In the genomic region with DNA sequence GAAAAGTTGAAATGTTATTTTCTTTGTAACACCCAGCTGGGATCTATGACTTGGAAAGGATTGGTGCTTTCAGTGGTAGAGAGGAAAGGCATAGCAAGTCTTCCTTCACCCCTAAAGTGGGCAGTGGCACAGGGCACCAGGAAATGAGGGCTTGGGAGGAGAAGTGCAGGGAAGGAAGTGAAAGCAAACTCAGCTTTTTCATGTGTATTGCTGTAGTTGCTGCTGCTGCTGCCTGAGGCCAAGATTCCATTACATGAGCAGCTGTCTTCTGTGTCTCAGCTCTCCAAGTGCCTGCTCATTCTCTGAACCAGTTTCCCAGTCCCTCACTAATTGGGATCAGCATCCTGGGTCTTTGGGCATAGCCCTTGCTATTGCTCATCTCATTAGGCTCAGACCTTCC, we compare ENCODE assay signal across 12 cellular contexts. TPM values are rescaled to one million over a fixed set of nuclear protein-coding genes. Genes with fewer than 3 reads are reported as not detected.
DNase-seq lines count a peak whose midpoint lies in the region; ATAC-seq and TF ChIP-seq lines count a peak whose summit lies in the region.
"Had no signal": no experiment of that assay in that cellular context is flagged by ENCODE, and none has a peak within 500 bp of the region (broad histone marks: within the 10 kb centered on the region; RNA-seq: fewer than 3 reads in every experiment).

No MANE protein-coding gene starts in this region.

- no peak for ATAC-seq in activated naive CD4-positive, alpha-beta T cell treated with anti-CD3 and anti-CD28 coated beads, Interleukin-2, amount 50 U/mL, for 72 hours
- ATAC-seq in GM19324 (IDR thresholded peaks at IDR 0.05; ENCODE audit: low FRiP score, unreplicated experiment) (no peak), GM18502 (IDR thresholded peaks at IDR 0.05; ENCODE audit: poor library complexity, unreplicated experiment) (no peak), heart right ventricle (no peak)

- H3K9me3 Mint-ChIP-seq in activated naive CD4-positive, alpha-beta T cell treated with anti-CD3 and anti-CD28 coated beads, Interleukin-2, amount 10 ng/mL, durations not matched to agents 7 days and 5 days, result no peaks in the 10 kb centered on the region
- no peaks in the 10 kb centered on the region for H3K9me3 Mint-ChIP-seq in activated naive CD4-positive, alpha-beta T cell treated with anti-CD3 and anti-CD28 coated beads, Interleukin-2, amount 50 U/mL, for 72 hours
- H3K9me3 Mint-ChIP-seq in type B pancreatic cell, result no peaks in the 10 kb centered on the region

- peak overlapping the region in 2 of 10 donors; percentile 31 to 57 for H3K27ac ChIP-seq in heart right ventricle

- peaks cover 0 to 57% (median 13%) of the 10 kb centered on the region in 9 donors for H3K36me3 ChIP-seq in heart right ventricle

- no peaks in the 10 kb centered on the region for H3K27me3 ChIP-seq in heart right ventricle
- H3K27me3 ChIP-seq: BE2C had no signal

- H3K27me3 Mint-ChIP-seq in activated naive CD4-positive, alpha-beta T cell treated with anti-CD3 and anti-CD28 coated beads, Interleukin-2, amount 10 ng/mL, durations not matched to agents 7 days and 5 days, result peaks cover 7% of the 10 kb centered on the region
- no peaks in the 10 kb centered on the region for H3K27me3 Mint-ChIP-seq in type B pancreatic cell

- H3K9me3 ChIP-seq in heart right ventricle, result no peaks in the 10 kb centered on the region
- H3K9me3 ChIP-seq: BE2C had no signal

- H3K27ac Mint-ChIP-seq in activated naive CD4-positive, alpha-beta T cell treated with anti-CD3 and anti-CD28 coated beads, Interleukin-2, amount 10 ng/mL, durations not matched to agents 7 days and 5 days, result peak overlapping the region; percentile 74
- peak overlapping the region in 1 of 2 donors; percentile 91 for H3K27ac Mint-ChIP-seq in activated naive CD4-positive, alpha-beta T cell treated with anti-CD3 and anti-CD28 coated beads, Interleukin-2, amount 50 U/mL, for 72 hours
- peak overlapping the region; percentile 87 for H3K27ac Mint-ChIP-seq in type B pancreatic cell

- H3K4me3 ChIP-seq in heart right ventricle, result no peak overlapping the region

- H3K4me1 Mint-ChIP-seq in activated naive CD4-positive, alpha-beta T cell treated with anti-CD3 and anti-CD28 coated beads, Interleukin-2, amount 10 ng/mL, durations not matched to agents 7 days and 5 days, result peaks cover 32% of the 10 kb centered on the region
- no peaks in the 10 kb centered on the region for H3K4me1 Mint-ChIP-seq in type B pancreatic cell (ENCODE audit: unreplicated experiment)

- intact Hi-C loops in heart right ventricle (cut with DNase I), result no loop called here

- CTCF ChIA-PET in activated naive CD4-positive, alpha-beta T cell treated with anti-CD3 and anti-CD28 coated beads, Interleukin-2, amount 10 ng/mL, durations not matched to agents 7 days and 5 days (lab: Charles Lee), result no interaction called here

- H3K36me3 Mint-ChIP-seq in activated naive CD4-positive, alpha-beta T cell treated with anti-CD3 and anti-CD28 coated beads, Interleukin-2, amount 10 ng/mL, durations not matched to agents 7 days and 5 days, result peaks cover 22% of the 10 kb centered on the region
- H3K36me3 Mint-ChIP-seq in activated naive CD4-positive, alpha-beta T cell treated with anti-CD3 and anti-CD28 coated beads, Interleukin-2, amount 50 U/mL, for 72 hours, result peaks cover 12 to 15% of the 10 kb centered on the region in 2 donors
- peaks cover 5% of the 10 kb centered on the region for H3K36me3 Mint-ChIP-seq in type B pancreatic cell

- DNase-seq in activated naive CD4-positive, alpha-beta T cell treated with anti-CD3 and anti-CD28 coated beads, Interleukin-2, amount 10 ng/mL, durations not matched to agents 7 days and 5 days, result no peak
- no peak for DNase-seq in activated naive CD4-positive, alpha-beta T cell treated with anti-CD3 and anti-CD28 coated beads, Interleukin-2, amount 50 U/mL, for 72 hours (ENCODE audit: low spot score in 2 of 2)
- peak; percentile 48 for DNase-seq in RPMI7951 (ENCODE audit: low read depth)
- DNase-seq in glomerular visceral epithelial cell (ENCODE audit: extremely low spot score), result peak; percentile 2
- no peak for DNase-seq in type B pancreatic cell (ENCODE audit: extremely low spot score, unreplicated experiment)
- DNase-seq in heart right ventricle, result no peak
- DNase-seq: BE2C, foreskin melanocyte, HCEC 1CT, NCI-H510A had no signal

- peaks cover 0 to 32% (median 13%) of the 10 kb centered on the region in 9 donors for H3K4me1 ChIP-seq in heart right ventricle
- H3K4me1 ChIP-seq: BE2C had no signal

- TF ChIP-seq CTCF in type B pancreatic cell (conservative IDR thresholded peaks at IDR 0.05) (no peak), heart right ventricle (IDR thresholded peaks at IDR 0.05) (no peak)

- H3K4me3 Mint-ChIP-seq in activated naive CD4-positive, alpha-beta T cell treated with anti-CD3 and anti-CD28 coated beads, Interleukin-2, amount 10 ng/mL, durations not matched to agents 7 days and 5 days, result no peak overlapping the region
- peak overlapping the region; percentile 58 for H3K4me3 Mint-ChIP-seq in type B pancreatic cell

RNA-seq across cellular contexts. Expression of gene HCCS, which starts 2.6 kb away (rescaled TPM):
- 10 to 100 TPM; 22.3 to 25.1 TPM for total RNA-seq in activated naive CD4-positive, alpha-beta T cell treated with anti-CD3 and anti-CD28 coated beads, Interleukin-2, amount 50 U/mL, for 72 hours
- total RNA-seq in RPMI7951 (2014; rRNA removed; shearing (Covaris generic)), result 29.0 and 30.5 TPM in 2 replicates
- total RNA-seq in type B pancreatic cell (ENCODE audit: low replicate concordance) (28.0 and 39.7 TPM in 2 replicates), heart right ventricle (10 to 100 TPM; 44.5 to 67.0 (median 62.9) TPM)
- polyA plus RNA-seq in heart right ventricle, result 10 to 100 TPM; 21.1 to 47.4 TPM

Comparison
In these comparisons a context has a peak if more than half of its experiments do, and no peak if none do; other contexts are left out.
1. DNase-seq: peak in RPMI7951 (single experiment) and glomerular visceral epithelial cell (single experiment); none in activated naive CD4-positive, alpha-beta T cell treated with anti-CD3 and anti-CD28 coated beads, Interleukin-2, amount 10 ng/mL, durations not matched to agents 7 days and 5 days (single experiment), activated naive CD4-positive, alpha-beta T cell treated with anti-CD3 and anti-CD28 coated beads, Interleukin-2, amount 50 U/mL, for 72 hours (0 of 2), type B pancreatic cell (single experiment) and heart right ventricle (0 of 2).